In genomic region chr3:151402349-151402748, GRCh38 we compare ENCODE assay signal across 19 cellular contexts. TPM values are rescaled to one million over a fixed set of nuclear protein-coding genes. Genes with fewer than 3 reads are reported as not detected.
"Had no signal": no experiment of that assay in that cellular context is flagged by ENCODE, and none has a peak within 500 bp of the region (broad histone marks: within the 10 kb centered on the region; RNA-seq: fewer than 3 reads in every experiment).

No MANE protein-coding gene starts in this region.

- FAIRE-seq: frontal cortex, islet of Langerhans had no signal

- DNase-seq: cortex of kidney; dorsolateral prefrontal cortex; effector CD8-positive, alpha-beta T cell; heart right ventricle; hypothalamus; kidney glomerular epithelial cell; mucosa of descending colon; naive thymus-derived CD8-positive, alpha-beta T cell; psoas muscle; retina; right lobe of liver; stimulated activated CD4-positive, alpha-beta T cell treated with anti-CD3 and anti-CD28 coated beads, Interleukin-4, amount 100 ng/mL, for 4 hours; stimulated activated naive CD4-positive, alpha-beta T cell; stomach; substantia nigra; trophoblast cell had no signal

- H3K4me1 Mint-ChIP-seq: naive thymus-derived CD8-positive, alpha-beta T cell had no signal

- H3K36me3 Mint-ChIP-seq: naive thymus-derived CD8-positive, alpha-beta T cell had no signal

- ATAC-seq: heart right ventricle; mucosa of descending colon; naive thymus-derived CD8-positive, alpha-beta T cell; psoas muscle; right lobe of liver had no signal

- H3K9me3 Mint-ChIP-seq: naive thymus-derived CD8-positive, alpha-beta T cell had no signal

- H3K4me3 Mint-ChIP-seq: naive thymus-derived CD8-positive, alpha-beta T cell had no signal

RNA-seq across cellular contexts. Expression of gene P2RY12, which starts 17.8 kb away (rescaled TPM):
- polyA plus RNA-seq: naive thymus-derived CD8-positive, alpha-beta T cell; neural cell had no signal

RNA-seq across cellular contexts. Expression of gene IGSF10, which starts 58.5 kb away (rescaled TPM):
- polyA plus RNA-seq: naive thymus-derived CD8-positive, alpha-beta T cell; neural cell had no signal
